In genomic region chr16:1413684-1414531, GRCh38 we compare ENCODE assay signal across 8 cellular contexts. TPM values are rescaled to one million over a fixed set of nuclear protein-coding genes. Genes with fewer than 3 reads are reported as not detected.
DNase-seq lines count a peak whose midpoint lies in the region; ATAC-seq, FAIRE-seq and TF ChIP-seq lines count a peak whose summit lies in the region.

No MANE protein-coding gene starts in this region.

- SMC1A ChIA-PET in GM12878 (lab: Charles Lee; ENCODE audit: uncharacterized antibody, unreplicated experiment): no interaction called here

- H3K4me1 Mint-ChIP-seq in T-helper 2 cell treated with Interferon-gamma antibody and Interleukin-4, amounts not matched to agents 5 μg/mL and 100 μg/mL, for 36 hours (ENCODE audit: low read depth): peaks cover 13% of the 10 kb centered on the region

- in situ Hi-C loops in GM12878 (cut with MboI): no loop called here

- H3K4me3 ChIP-seq in KMS-11 (IDR thresholded peaks at IDR 0.05; ENCODE audit: insufficient read depth, low read depth, low read length): no peak overlapping the region
- peak overlapping the region; percentile 98 for H3K4me3 ChIP-seq in GM12878

- H2AFZ ChIP-seq in KMS-11 (ENCODE audit: low read depth) (peak overlapping the region; percentile 63), GM12878 (ENCODE audit: control insufficient read depth, low read depth, low read length) (peak overlapping the region; percentile 73)

- RAD21 ChIA-PET in GM12878 (lab: Charles Lee; ENCODE audit: unreplicated experiment): interaction anchor here (0.8 to 1.1 kb wide), 2 partner anchors 51 kb away, joined by 3 to 5 read pairs; no protein-coding TSS in a partner anchor

- H3K27me3 ChIP-seq in KMS-11 (ENCODE audit: insufficient read depth, low read depth): no peaks in the 10 kb centered on the region
- no peaks in the 10 kb centered on the region for H3K27me3 ChIP-seq in GM12878 (replicated peaks in 1 of 2; ENCODE audit: control insufficient read depth in 2 of 2, insufficient read depth in 2 of 2, low read length in 1 of 2)

- intact Hi-C loops in GM12878 (cut with micrococcal nuclease; ENCODE audit: unreplicated experiment): no loop called here

- TF ChIP-seq POLR2A in GM12878 (IDR thresholded peaks at IDR 0.05; ENCODE audit: low read depth, low read length): peak; percentile 72

- H3K4me1 ChIP-seq in KMS-11 (ENCODE audit: low read depth, poor library complexity, severe bottlenecking): peaks cover 26% of the 10 kb centered on the region
- no peaks in the 10 kb centered on the region for H3K4me1 ChIP-seq in GM12878 (ENCODE audit: control insufficient read depth, insufficient read depth, low read length)

- H3K79me2 ChIP-seq in KMS-11 (ENCODE audit: insufficient read depth, low read depth) (peaks cover 57% of the 10 kb centered on the region), GM12878 (ENCODE audit: control insufficient read depth, insufficient read depth, low read length) (peaks cover 9% of the 10 kb centered on the region)

- H3K4me2 ChIP-seq in KMS-11: peak overlapping the region; percentile 69
- H3K4me2 ChIP-seq in GM12878 (ENCODE audit: control insufficient read depth, insufficient read depth): peak overlapping the region; percentile 75

- peak overlapping the region; percentile 85 for H3K9ac ChIP-seq in KMS-11
- peak overlapping the region; percentile 87 for H3K9ac ChIP-seq in GM12878 (ENCODE audit: control insufficient read depth, insufficient read depth, low read length)

- CTCF ChIA-PET in GM12878 (lab: Yijun Ruan, JAX): interaction anchor here (0.9 to 1.8 kb wide), 2 partner anchors 34 to 48 kb away, joined by 3 to 11 read pairs; no protein-coding TSS in a partner anchor

- ATAC-seq in GM19023 (IDR thresholded peaks at IDR 0.05; ENCODE audit: unreplicated experiment) (peak; percentile 24), GM12878 (peak; percentile 82), HG02870 (IDR thresholded peaks at IDR 0.05; ENCODE audit: unreplicated experiment) (no peak)

- 1% methylated on average over 65 of the region's 85 CpGs for WGBS in GM12878 (ENCODE audit: insufficient coverage, insufficient replicate concordance, low lambda C conversion rate, missing lambda C conversion rate)

- peaks cover 11% of the 10 kb centered on the region for H3K36me3 Mint-ChIP-seq in T-helper 2 cell treated with Interferon-gamma antibody and Interleukin-4, amounts not matched to agents 5 μg/mL and 100 μg/mL, for 36 hours (ENCODE audit: low read depth)

- peak overlapping the region; percentile 84 for H3K4me3 Mint-ChIP-seq in T-helper 2 cell treated with Interferon-gamma antibody and Interleukin-4, amounts not matched to agents 5 μg/mL and 100 μg/mL, for 36 hours

- H3K27ac ChIP-seq in KMS-11: peak overlapping the region; percentile 61
- H3K27ac ChIP-seq in GM12878 (ENCODE audit: control insufficient read depth, insufficient read depth): peak overlapping the region; percentile 76

- peak; percentile 75 for TF ChIP-seq CTCF in KMS-11 (conservative IDR thresholded peaks at IDR 0.05; ENCODE audit: low read depth, low read length)
- TF ChIP-seq CTCF in GM12878 (IDR thresholded peaks at IDR 0.05 in 2 of 3, conservative IDR thresholded peaks at IDR 0.05 in 1 of 3; ENCODE audit: control insufficient read depth in 2 of 3, extremely low read depth in 1 of 3, insufficient read depth in 1 of 3, low read depth in 3 of 3, low read length in 3 of 3): peak; percentile 62 to 70 (median 64)

- peak overlapping the region; percentile 91 for H3K27ac Mint-ChIP-seq in T-helper 2 cell treated with Interferon-gamma antibody and Interleukin-4, amounts not matched to agents 5 μg/mL and 100 μg/mL, for 36 hours

- H3K9me3 Mint-ChIP-seq in T-helper 2 cell treated with Interferon-gamma antibody and Interleukin-4, amounts not matched to agents 5 μg/mL and 100 μg/mL, for 36 hours: no peaks in the 10 kb centered on the region

- no peaks in the 10 kb centered on the region for H3K9me3 ChIP-seq in GM12878 (replicated peaks; ENCODE audit: control insufficient read depth, insufficient read depth, low read length)

- H3K36me3 ChIP-seq in KMS-11 (ENCODE audit: insufficient read depth) (0 out of 2 replicates have a peak, but pooled peaks cover 5% of the 10 kb centered on the region), GM12878 (ENCODE audit: control insufficient read depth in 2 of 2, insufficient read depth in 2 of 2, low read length in 1 of 2) (peaks cover 0 to 1% of the 10 kb centered on the region in 2 experiments; a peak in 2 of 4 replicates)

- no peak for FAIRE-seq in GM12878 (lab: Jason Lieb, UNC)

- TF ChIP-seq RAD21 in GM12878 (IDR thresholded peaks at IDR 0.05; ENCODE audit: insufficient read depth, low read depth, low read length): peak; percentile 50

- POLR2A ChIA-PET in GM12878 (lab: Charles Lee): no interaction called here

- peak; percentile 77 for DNase-seq in AG20443 (ENCODE audit: low spot score)
- peak; percentile 70 for DNase-seq in T-helper 2 cell treated with Interferon-gamma antibody and Interleukin-4, amounts not matched to agents 5 μg/mL and 100 μg/mL, for 36 hours (ENCODE audit: low spot score)
- DNase-seq in GM12878 (ENCODE audit: low read depth, low spot score): peak; percentile 8
- DNase-seq in iPS-NIHi11 (ENCODE audit: low spot score): peak; percentile 88
- peak; percentile 44 to 57 for DNase-seq in stimulated activated CD4-positive, alpha-beta T cell treated with anti-CD3 and anti-CD28 coated beads, Interleukin-15, amount 100 ng/mL, for 1 hour (ENCODE audit: low read depth in 1 of 2, low spot score in 1 of 2)

- TSS peak; percentile 69 for BruUV-seq in GM12878 (replicated peaks; lab: Mats Ljungman, UMichigan)

- H4K20me1 ChIP-seq in KMS-11 (ENCODE audit: insufficient read depth) (no peaks in the 10 kb centered on the region), GM12878 (ENCODE audit: control insufficient read depth, insufficient read depth) (no peaks in the 10 kb centered on the region; the same call in 1 of the 2 replicates)

- no peak for TF ChIP-seq EP300 in GM12878 (IDR thresholded peaks at IDR 0.05; ENCODE audit: borderline replicate concordance in 1 of 2, control insufficient read depth in 1 of 2, low read depth in 2 of 2, low read length in 2 of 2)

- no peaks in the 10 kb centered on the region for H3K27me3 Mint-ChIP-seq in T-helper 2 cell treated with Interferon-gamma antibody and Interleukin-4, amounts not matched to agents 5 μg/mL and 100 μg/mL, for 36 hours (ENCODE audit: low read depth)

RNA-seq across cellular contexts. Expression of gene UNKL, which starts 0.6 kb away (rescaled TPM):
- 59.6 and 66.8 TPM in 2 replicates for total RNA-seq in GM12878 (2013; cell fraction: nucleolus; rRNA removed)
- 7.5 and 12.4 TPM in 2 replicates for total RNA-seq in GM12878 (2014; rRNA removed)
- total RNA-seq in GM12878 (2014; rRNA removed; fragmentation: Illumina TruSeq; extraction: Trizol): 3.5 and 5.4 TPM in 2 replicates
- 18.4 and 21.6 TPM in 2 replicates for total RNA-seq in GM12878 (2021)
- polyA plus RNA-seq in GM12878 (2011; ENCODE audit: low read depth): 6.8 TPM
- polyA plus RNA-seq in GM12878 (2011; rRNA removed): 8.9 and 11.2 TPM in 2 replicates
- polyA plus RNA-seq in GM12878 (2011; cell fraction: cytosol; rRNA removed): 8.2 and 12.7 TPM in 2 replicates
- polyA plus RNA-seq in GM12878 (2011; cell fraction: nucleus; rRNA removed): 109 and 131 TPM in 2 replicates
- polyA plus RNA-seq in GM12878 (2012): 10.9 and 18.3 TPM in 2 replicates
- 1.1 and 2.1 TPM in 2 replicates for polyA plus RNA-seq in GM12878 (2014; fragmentation: Illumina TruSeq; extraction: Trizol)
- under 1 TPM; 0.40 to 0.57 TPM for polyA plus RNA-seq in GM12878 (2014; fragmentation: Nextera tagmentation; extraction: Ambion mirVana)
- 15.1 and 20.7 TPM in 2 replicates for polyA plus RNA-seq in GM12878 (2014; rRNA removed)
- polyA plus RNA-seq in GM12878 (2016; fragmentation: Nextera tagmentation; extraction: Ambion mirVana): 1 to 10 TPM; 8.6 to 9.6 TPM
- 4.3 and 6.6 TPM in 2 replicates for polyA minus RNA-seq in GM12878 (2011; rRNA and poly(A)+ RNA removed)
- 6.7 and 10.3 TPM in 2 replicates for polyA minus RNA-seq in GM12878 (2011; cell fraction: cytosol; rRNA and poly(A)+ RNA removed)
- 14.6 and 20.2 TPM in 2 replicates for polyA minus RNA-seq in GM12878 (2011; cell fraction: nucleus; rRNA and poly(A)+ RNA removed)

RNA-seq across cellular contexts. Expression of gene UQCC4, which starts 6.6 kb away (rescaled TPM):
- total RNA-seq in GM12878 (2013; cell fraction: nucleolus; rRNA removed): 7.8 and 10.6 TPM in 2 replicates
- total RNA-seq in GM12878 (2014; rRNA removed) (23.8 and 29.2 TPM in 2 replicates), GM12878 (2014; rRNA removed; fragmentation: Illumina TruSeq; extraction: Trizol) (12.4 and 15.1 TPM in 2 replicates), GM12878 (2021) (21.9 and 23.7 TPM in 2 replicates)
- polyA plus RNA-seq in GM12878 (2011; ENCODE audit: low read depth): 12.4 TPM
- polyA plus RNA-seq in GM12878 (2011; rRNA removed) (24.5 and 32.9 TPM in 2 replicates), GM12878 (2014; fragmentation: Illumina TruSeq; extraction: Trizol) (4.1 and 9.2 TPM in 2 replicates), GM12878 (2014; fragmentation: Nextera tagmentation; extraction: Ambion mirVana) (1 to 10 TPM; 1.7 to 4.7 TPM), GM12878 (2014; rRNA removed) (25.4 and 27.1 TPM in 2 replicates), GM12878 (2016; fragmentation: Nextera tagmentation; extraction: Ambion mirVana) (10 to 100 TPM; 45.3 to 56.1 TPM)
- polyA plus RNA-seq in GM12878 (2011; cell fraction: cytosol; rRNA removed): 41.9 and 49.1 TPM in 2 replicates
- polyA plus RNA-seq in GM12878 (2011; cell fraction: nucleus; rRNA removed): 21.9 and 25.0 TPM in 2 replicates
- 15.1 and 16.1 TPM in 2 replicates for polyA plus RNA-seq in GM12878 (2012)
- polyA minus RNA-seq in GM12878 (2011; rRNA and poly(A)+ RNA removed): 12.1 and 16.2 TPM in 2 replicates
- polyA minus RNA-seq in GM12878 (2011; cell fraction: cytosol; rRNA and poly(A)+ RNA removed): 6.8 and 7.5 TPM in 2 replicates
- polyA minus RNA-seq in GM12878 (2011; cell fraction: nucleus; rRNA and poly(A)+ RNA removed): 6.4 and 13.4 TPM in 2 replicates

RNA-seq across cellular contexts. Expression of gene PERCC1, which starts 17.0 kb away (rescaled TPM):
- total RNA-seq in GM12878 (2013; cell fraction: nucleolus; rRNA removed): not detected in 2 replicates
- total RNA-seq in GM12878 (2014; rRNA removed) (not detected in 2 replicates), GM12878 (2014; rRNA removed; fragmentation: Illumina TruSeq; extraction: Trizol) (not detected in 2 replicates), GM12878 (2021) (not detected in 2 replicates)
- not detected for polyA plus RNA-seq in GM12878 (2011; ENCODE audit: low read depth)
- polyA plus RNA-seq in GM12878 (2011; rRNA removed) (not detected in 2 replicates), GM12878 (2014; fragmentation: Illumina TruSeq; extraction: Trizol) (not detected in 2 replicates), GM12878 (2014; fragmentation: Nextera tagmentation; extraction: Ambion mirVana) (not detected), GM12878 (2014; rRNA removed) (not detected in 2 replicates), GM12878 (2016; fragmentation: Nextera tagmentation; extraction: Ambion mirVana) (not detected)
- not detected in 2 replicates for polyA plus RNA-seq in GM12878 (2011; cell fraction: cytosol; rRNA removed)
- not detected in 2 replicates for polyA plus RNA-seq in GM12878 (2011; cell fraction: nucleus; rRNA removed)
- not detected in 2 replicates for polyA plus RNA-seq in GM12878 (2012)
- not detected in 2 replicates for polyA minus RNA-seq in GM12878 (2011; rRNA and poly(A)+ RNA removed)
- not detected in 2 replicates for polyA minus RNA-seq in GM12878 (2011; cell fraction: cytosol; rRNA and poly(A)+ RNA removed)
- not detected in 2 replicates for polyA minus RNA-seq in GM12878 (2011; cell fraction: nucleus; rRNA and poly(A)+ RNA removed)

RNA-seq across cellular contexts. Expression of gene CCDC154, which starts 30.4 kb away (rescaled TPM):
- 0.42 and 0.46 TPM in 2 replicates for total RNA-seq in GM12878 (2013; cell fraction: nucleolus; rRNA removed)
- total RNA-seq in GM12878 (2014; rRNA removed): 0.06 and 0.11 TPM in 2 replicates
- not detected in 2 replicates for total RNA-seq in GM12878 (2014; rRNA removed; fragmentation: Illumina TruSeq; extraction: Trizol)
- 0.21 and 0.26 TPM in 2 replicates for total RNA-seq in GM12878 (2021)
- not detected for polyA plus RNA-seq in GM12878 (2011; ENCODE audit: low read depth)
- polyA plus RNA-seq in GM12878 (2011; rRNA removed): not detected in 2 replicates
- not detected in 2 replicates for polyA plus RNA-seq in GM12878 (2011; cell fraction: cytosol; rRNA removed)
- 0.19 and 0.37 TPM in 2 replicates for polyA plus RNA-seq in GM12878 (2011; cell fraction: nucleus; rRNA removed)
- 0.08 and 0.37 TPM in 2 replicates for polyA plus RNA-seq in GM12878 (2012)
- polyA plus RNA-seq in GM12878 (2014; fragmentation: Illumina TruSeq; extraction: Trizol): not detected in 2 replicates
- not detected for polyA plus RNA-seq in GM12878 (2014; fragmentation: Nextera tagmentation; extraction: Ambion mirVana)
- 0.33 TPM in 1 of 2 replicates, not detected in the other for polyA plus RNA-seq in GM12878 (2014; rRNA removed)
- polyA plus RNA-seq in GM12878 (2016; fragmentation: Nextera tagmentation; extraction: Ambion mirVana): under 1 TPM in 1 of 2 experiments, not detected in 1; 0.25 TPM
- polyA minus RNA-seq in GM12878 (2011; rRNA and poly(A)+ RNA removed): not detected in 2 replicates
- not detected in 2 replicates for polyA minus RNA-seq in GM12878 (2011; cell fraction: cytosol; rRNA and poly(A)+ RNA removed)
- polyA minus RNA-seq in GM12878 (2011; cell fraction: nucleus; rRNA and poly(A)+ RNA removed): not detected in 2 replicates

Comparison
In these comparisons a context has a peak if more than half of its experiments do, and no peak if none do; other contexts are left out.
1. DNase-seq: peak in every context shown above with its lines; median percentile 88 in iPS-NIHi11; 77 in AG20443; 70 in T-helper 2 cell treated with Interferon-gamma antibody and Interleukin-4, amounts not matched to agents 5 μg/mL and 100 μg/mL, for 36 hours; 50 in stimulated activated CD4-positive, alpha-beta T cell treated with anti-CD3 and anti-CD28 coated beads, Interleukin-15, amount 100 ng/mL, for 1 hour; 8 in GM12878.